1 cellular context compared by ENCODE assay signal in genomic region chr5:7794301-7794700, GRCh38.
TF ChIP-seq lines count a peak whose summit lies in the region.

No MANE protein-coding gene starts in this region.

TF ChIP-seq in GM12878, 131 proteins besides CTCF, POLR2A, EP300 and RAD21 (continued from another document and continues in another):
- TF ChIP-seq E2F4 (IDR thresholded peaks at IDR 0.05; ENCODE audit: low read depth, low read length) (no peak), MYB (IDR thresholded peaks at IDR 0.05; ENCODE audit: borderline replicate concordance, low read depth, low read length) (no peak), GATAD2B (conservative IDR thresholded peaks at IDR 0.05; ENCODE audit: low read depth) (peak; percentile 98), PML (IDR thresholded peaks at IDR 0.05; ENCODE audit: low read length) (no peak), SIN3A (IDR thresholded peaks at IDR 0.05; ENCODE audit: low read depth, low read length) (no peak), NKRF (conservative IDR thresholded peaks at IDR 0.05) (no peak), CHD1 (IDR thresholded peaks at IDR 0.05; ENCODE audit: low read depth, low read length) (no peak), BACH1 (IDR thresholded peaks at IDR 0.05; ENCODE audit: borderline replicate concordance) (no peak), JUND (IDR thresholded peaks at IDR 0.05; ENCODE audit: low read depth, low read length) (no peak), MEF2B (IDR thresholded peaks at IDR 0.05; ENCODE audit: partially characterized antibody, poor library complexity, severe bottlenecking) (peak; percentile 99), ZSCAN29 (IDR thresholded peaks at IDR 0.05) (no peak), SUZ12 (IDR thresholded peaks at IDR 0.05; ENCODE audit: unreplicated experiment) (no peak), TCF3 (IDR thresholded peaks at IDR 0.05; ENCODE audit: borderline replicate concordance, insufficient read depth, low read depth, low read length) (no peak), MYC (IDR thresholded peaks at IDR 0.05; ENCODE audit: insufficient read depth, insufficient read length, insufficient replicate concordance, low read length, severe bottlenecking) (no peak), TAF1 (IDR thresholded peaks at IDR 0.05; ENCODE audit: borderline replicate concordance, low read depth, low read length) (no peak), JUNB (IDR thresholded peaks at IDR 0.05) (no peak), ZNF384 (IDR thresholded peaks at IDR 0.05; ENCODE audit: borderline replicate concordance, low read depth, low read length) (no peak), ZNF217 (IDR thresholded peaks at IDR 0.05) (no peak), RUNX3 (IDR thresholded peaks at IDR 0.05; ENCODE audit: low read length) (peak; percentile 72), MXI1 (IDR thresholded peaks at IDR 0.05; ENCODE audit: low read depth, low read length) (no peak; the same call in 1 of the 2 replicates), POLR2AphosphoS5 (IDR thresholded peaks at IDR 0.05; ENCODE audit: low read length) (no peak), MEF2A (IDR thresholded peaks at IDR 0.05; ENCODE audit: insufficient read depth, low read depth, low read length) (0 out of 2 replicates have a peak, but pooled peaks have one; percentile 16), ZNF207 (IDR thresholded peaks at IDR 0.05; ENCODE audit: borderline replicate concordance) (no peak), ZNF687 (IDR thresholded peaks at IDR 0.05) (no peak), PKNOX1 (IDR thresholded peaks at IDR 0.05) (no peak), ZNF622 (IDR thresholded peaks at IDR 0.05) (no peak), LARP7 (IDR thresholded peaks at IDR 0.05) (no peak), NR2F1 (conservative IDR thresholded peaks at IDR 0.05) (0 out of 2 replicates have a peak, but pooled peaks have one; percentile 16), KLF5 (IDR thresholded peaks at IDR 0.05; ENCODE audit: partially characterized antibody) (no peak), E2F8 (IDR thresholded peaks at IDR 0.05; ENCODE audit: low read depth, partially characterized antibody) (no peak), PBX3 (IDR thresholded peaks at IDR 0.05; ENCODE audit: insufficient replicate concordance, low read depth, low read length) (no peak), RELB (IDR thresholded peaks at IDR 0.05; ENCODE audit: low read depth) (peak; percentile 71), NFYA (IDR thresholded peaks at IDR 0.05; ENCODE audit: borderline replicate concordance, low read depth, low read length) (no peak), IKZF2 (IDR thresholded peaks at IDR 0.05) (no peak; a peak in 1 of 4 replicates), PRDM15 (CRISPR knock-in tag; IDR thresholded peaks at IDR 0.05) (no peak), SIX5 (IDR thresholded peaks at IDR 0.05; ENCODE audit: low read depth, low read length, severe bottlenecking) (no peak), ELK1 (IDR thresholded peaks at IDR 0.05; ENCODE audit: low read depth, low read length) (no peak), SMARCA5 (IDR thresholded peaks at IDR 0.05) (no peak), ESRRA (IDR thresholded peaks at IDR 0.05; ENCODE audit: low read length) (no peak), ZBED1 (IDR thresholded peaks at IDR 0.05; ENCODE audit: borderline replicate concordance) (no peak), EED (IDR thresholded peaks at IDR 0.05; ENCODE audit: low read depth) (no peak), RCOR1 (conservative IDR thresholded peaks at IDR 0.05; ENCODE audit: low read depth, low read length) (no peak)
